Comparison of ENCODE assay signal across 16 cellular contexts in the genomic region with DNA sequence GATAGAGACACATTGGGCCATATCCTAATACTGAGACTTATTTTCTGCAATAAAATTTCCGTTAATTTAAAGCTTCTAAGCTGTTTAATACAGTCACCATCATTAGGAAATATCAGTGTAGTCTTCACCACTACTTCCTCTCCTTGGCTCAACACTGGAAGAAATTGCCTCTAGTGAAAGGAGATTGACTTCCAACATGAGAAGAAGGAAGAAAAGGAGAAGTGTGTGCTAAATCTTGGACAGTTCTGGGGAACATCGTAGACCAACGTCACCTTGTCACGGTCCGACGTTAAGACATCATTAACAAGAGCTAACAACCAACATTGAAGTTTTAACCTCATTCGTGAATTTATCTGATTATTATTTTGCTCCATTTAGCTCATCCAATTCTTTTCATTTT.
DNase-seq lines count a peak whose midpoint lies in the region; ATAC-seq lines count a peak whose summit lies in the region.
"Had no signal": no experiment of that assay in that cellular context is flagged by ENCODE, and none has a peak within 500 bp of the region (broad histone marks: within the 10 kb centered on the region; RNA-seq: fewer than 3 reads in every experiment).

No MANE protein-coding gene starts in this region.

- H3K4ac ChIP-seq in mesenchymal stem cell (ENCODE audit: low read depth in 1 of 2, low read length in 2 of 2), result no peak overlapping the region

- H3K4me1 ChIP-seq in mesenchymal stem cell (ENCODE audit: control insufficient read depth, insufficient read depth, low read depth, low read length), result no peaks in the 10 kb centered on the region
- H3K4me1 ChIP-seq: BLaER1, Caco-2 had no signal

- H3K4me3 ChIP-seq in mesenchymal stem cell (ENCODE audit: insufficient read depth in 1 of 2, low read depth in 1 of 2, low read length in 2 of 2), result no peak overlapping the region
- H3K4me3 ChIP-seq: BLaER1 had no signal

- no peak overlapping the region for H2AK5ac ChIP-seq in mesenchymal stem cell (ENCODE audit: low read length, severe bottlenecking)

- H3K27ac ChIP-seq in mesenchymal stem cell (ENCODE audit: low read length, poor library complexity, severe bottlenecking), result no peak overlapping the region
- H3K27ac ChIP-seq: 22Rv1, BLaER1 had no signal

- H3K27me3 ChIP-seq in mesenchymal stem cell (ENCODE audit: control insufficient read depth in 1 of 2, insufficient read depth in 1 of 2, low read length in 2 of 2), result no peaks in the 10 kb centered on the region
- H3K27me3 ChIP-seq: BLaER1 had no signal

- H3K9ac ChIP-seq in mesenchymal stem cell (ENCODE audit: low read length), result no peak overlapping the region
- H3K9ac ChIP-seq: BLaER1 had no signal

- no peak overlapping the region for H2BK120ac ChIP-seq in mesenchymal stem cell (ENCODE audit: low read depth, low read length)

- no peaks in the 10 kb centered on the region for H3K79me1 ChIP-seq in mesenchymal stem cell (replicated peaks; ENCODE audit: low read length, poor library complexity, severe bottlenecking)

- no peak overlapping the region for H2BK5ac ChIP-seq in mesenchymal stem cell (ENCODE audit: low read depth, low read length, poor library complexity, severe bottlenecking)

- no peak overlapping the region for H2BK15ac ChIP-seq in mesenchymal stem cell (ENCODE audit: low read depth, poor library complexity, severe bottlenecking)

- no peak overlapping the region for H3K14ac ChIP-seq in mesenchymal stem cell (ENCODE audit: low read length in 2 of 2)

- ATAC-seq in HG02885 (IDR thresholded peaks at IDR 0.05; ENCODE audit: poor library complexity, unreplicated experiment), result no peak
- ATAC-seq: HepG2 had no signal

- H3K9me3 ChIP-seq in mesenchymal stem cell (ENCODE audit: control insufficient read depth, low read length), result no peaks in the 10 kb centered on the region
- H3K9me3 ChIP-seq: BLaER1, Caco-2 had no signal

- 96% methylated on average over 6 of the region's 7 CpGs for WGBS in mesenchymal stem cell

- no peak overlapping the region for H2BK12ac ChIP-seq in mesenchymal stem cell (ENCODE audit: low read length in 2 of 2)

- H3K4me2 ChIP-seq in mesenchymal stem cell (ENCODE audit: low read length, poor library complexity, severe bottlenecking), result no peak overlapping the region
- H3K4me2 ChIP-seq: BLaER1 had no signal

- H2AFZ ChIP-seq in mesenchymal stem cell (ENCODE audit: low read depth, low read length), result peak overlapping the region; percentile 27

- no peak overlapping the region for H3K18ac ChIP-seq in mesenchymal stem cell (ENCODE audit: low read depth in 1 of 2, low read length in 2 of 2)

- no peak overlapping the region for H4K8ac ChIP-seq in mesenchymal stem cell (ENCODE audit: low read length)

- H4K91ac ChIP-seq in mesenchymal stem cell (ENCODE audit: low read length), result no peak overlapping the region

- H3K36me3 ChIP-seq in mesenchymal stem cell (ENCODE audit: control insufficient read depth in 1 of 2, insufficient read depth in 2 of 2, low read depth in 1 of 2, low read length in 2 of 2), result no peaks in the 10 kb centered on the region
- H3K36me3 ChIP-seq: BLaER1 had no signal

- no peak overlapping the region for H3K23ac ChIP-seq in mesenchymal stem cell (ENCODE audit: low read length in 2 of 2)

- DNase-seq in SIG-M5 treated with dmso at 0.1 percent for 504 hours (lab: John Stamatoyannopoulos, UW; ENCODE audit: unreplicated experiment) (peak; percentile 18), SIG-M5 (lab: John Stamatoyannopoulos, UW) (no peak), NOMO-1 treated with DMSO at 0.1 percent for 48 hours (lab: John Stamatoyannopoulos, UW; ENCODE audit: unreplicated experiment) (peak; percentile 77), mesenchymal stem cell (no peak), NCI-H345 (lab: John Stamatoyannopoulos, UW) (no peak)
- no peak for DNase-seq in activated CD4-positive, alpha-beta T cell treated with anti-CD3 and anti-CD28 coated beads, Interleukin-2, amount 50 U/mL, for 1 hour
- DNase-seq: Caco-2; CD8-positive, alpha-beta memory T cell; DND-41; GF-D8; GOT3; H9 had no signal

Comparison
In these comparisons a context has a peak if more than half of its experiments do, and no peak if none do; other contexts are left out.
1. DNase-seq: peak in SIG-M5 treated with dmso at 0.1 percent for 504 hours (single experiment) and NOMO-1 treated with DMSO at 0.1 percent for 48 hours (single experiment); none in SIG-M5 (single experiment), mesenchymal stem cell (single experiment), activated CD4-positive, alpha-beta T cell treated with anti-CD3 and anti-CD28 coated beads, Interleukin-2, amount 50 U/mL, for 1 hour (single experiment) and NCI-H345 (single experiment).